15 cellular contexts compared by ENCODE assay signal in the genomic region with DNA sequence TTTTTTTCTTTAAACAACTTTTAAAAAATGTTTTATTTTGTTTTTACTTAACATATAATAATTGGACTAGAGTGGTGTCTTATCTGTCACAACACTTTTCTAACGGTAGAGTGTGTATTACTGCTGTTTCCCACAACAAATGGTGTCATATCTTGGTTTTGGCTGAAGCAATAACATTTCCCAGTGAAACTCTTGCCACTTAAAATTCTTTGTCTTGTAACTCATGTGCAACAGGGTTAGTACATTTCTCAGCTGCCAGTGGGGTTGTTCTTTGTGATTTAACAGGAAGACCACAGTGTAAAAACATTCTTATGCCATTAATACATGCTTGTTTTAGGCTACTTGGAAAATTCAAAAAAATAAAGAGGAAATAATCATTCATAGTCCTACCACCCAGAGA. TPM values are rescaled to one million over a fixed set of nuclear protein-coding genes. Genes with fewer than 3 reads are reported as not detected.
A peak's percentile ranks its signal among the peaks of the same experiment; 100 is the strongest.
DNase-seq lines count a peak whose midpoint lies in the region; ATAC-seq and TF ChIP-seq lines count a peak whose summit lies in the region.
"Had no signal": no experiment of that assay in that cellular context is flagged by ENCODE, and none has a peak within 500 bp of the region (broad histone marks: within the 10 kb centered on the region; RNA-seq: fewer than 3 reads in every experiment).

No MANE protein-coding gene starts in this region.

- peaks cover 32% of the 10 kb centered on the region for H3K27me3 Mint-ChIP-seq in HFFc6 (ENCODE audit: insufficient read depth)

- peak overlapping the region in 2 of 4 donors; percentile 23 to 37 for H3K27ac ChIP-seq in transverse colon
- H3K27ac ChIP-seq: gastroesophageal sphincter had no signal

- TF ChIP-seq POLR2A in transverse colon (IDR thresholded peaks at IDR 0.05): no peak

- peak; percentile 74 to 81 for ATAC-seq in left cardiac atrium
- ATAC-seq: gastroesophageal sphincter, Panc1 had no signal

- H3K4me1 Mint-ChIP-seq in HFFc6 (ENCODE audit: low read depth): peaks cover 32% of the 10 kb centered on the region

- peaks cover 27% of the 10 kb centered on the region for H3K27me3 ChIP-seq in transverse colon

- WGBS in transverse colon (ENCODE audit: low coverage in 1 of 2), 2 donors: 27 to 33% methylated on average over 1 of the region's 1 CpG

- H3K36me3 Mint-ChIP-seq in HFFc6 (ENCODE audit: low read depth): no peaks in the 10 kb centered on the region
- H3K36me3 Mint-ChIP-seq: activated naive CD8-positive, alpha-beta T cell treated with anti-CD3 and anti-CD28 coated beads, Interleukin-2, amount 10 ng/mL, durations not matched to agents 7 days and 5 days had no signal

- no peaks in the 10 kb centered on the region for H3K4me1 ChIP-seq in transverse colon
- H3K4me1 ChIP-seq: gastroesophageal sphincter had no signal

- H3K27ac Mint-ChIP-seq in HFFc6: peak overlapping the region; percentile 44; the same call in 1 of the 2 replicates
- H3K27ac Mint-ChIP-seq: activated naive CD8-positive, alpha-beta T cell treated with anti-CD3 and anti-CD28 coated beads, Interleukin-2, amount 10 ng/mL, durations not matched to agents 7 days and 5 days had no signal

- TF ChIP-seq CTCF in HFFc6 (IDR thresholded peaks at IDR 0.05) (no peak), transverse colon (IDR thresholded peaks at IDR 0.05) (no peak)

- 0 out of 2 replicates have a peak overlapping the region, but pooled peaks have one; percentile 3 for H3K4me3 Mint-ChIP-seq in HFFc6
- H3K4me3 Mint-ChIP-seq: activated naive CD8-positive, alpha-beta T cell treated with anti-CD3 and anti-CD28 coated beads, Interleukin-2, amount 10 ng/mL, durations not matched to agents 7 days and 5 days had no signal

- in situ Hi-C loops in transverse colon (cut with MboI; ENCODE audit: low pct_ligation_motif_present in 1 of 4, low pct_unique_long_range_greater_than_20kb in 1 of 4, low sequenced_read_pairs in 3 of 4): no loop called here

- no peaks in the 10 kb centered on the region for H3K9me3 ChIP-seq in transverse colon
- H3K9me3 ChIP-seq: gastroesophageal sphincter had no signal

- H3K9me3 Mint-ChIP-seq in HFFc6: no peaks in the 10 kb centered on the region
- H3K9me3 Mint-ChIP-seq: activated naive CD8-positive, alpha-beta T cell treated with anti-CD3 and anti-CD28 coated beads, Interleukin-2, amount 10 ng/mL, durations not matched to agents 7 days and 5 days had no signal

- no peak for TF ChIP-seq EP300 in transverse colon (IDR thresholded peaks at IDR 0.05; ENCODE audit: low read depth)

- intact Hi-C loops in left cardiac atrium (cut with DNase I): no loop called here
- intact Hi-C loops in transverse colon (cut with DNase I; ENCODE audit: low total_unique reads): no loop called here

- no peaks in the 10 kb centered on the region for H3K36me3 ChIP-seq in transverse colon
- H3K36me3 ChIP-seq: gastroesophageal sphincter had no signal

- H3K4me3 ChIP-seq in transverse colon: no peak overlapping the region
- H3K4me3 ChIP-seq: gastroesophageal sphincter had no signal

- DNase-seq in A172 (ENCODE audit: low spot score) (peak; percentile 56), HFFc6 (peak; percentile 90), amniotic stem cell (lab: John Stamatoyannopoulos, UW) (peak; percentile 17), left cardiac atrium (no peak), activated gamma-delta T cell (lab: John Stamatoyannopoulos, UW) (no peak), transverse colon (no peak), T-helper 1 cell (no peak)
- no peak for DNase-seq in activated CD4-positive, alpha-beta T cell treated with anti-CD3 and anti-CD28 coated beads, Interleukin-2, amount 50 U/mL, for 1 hour
- DNase-seq: activated CD4-positive, alpha-beta T cell treated with anti-CD3 and anti-CD28 coated beads for 4 hours; activated naive CD8-positive, alpha-beta T cell treated with anti-CD3 and anti-CD28 coated beads, Interleukin-2, amount 10 ng/mL, durations not matched to agents 7 days and 5 days; midbrain; MM.1S; small intestine had no signal

RNA-seq across cellular contexts. Expression of a gene that starts 43.5 kb away (rescaled TPM):
- total RNA-seq in A172 (2014; rRNA removed; shearing (Covaris generic)): 0.19 TPM in 1 of 2 replicates, not detected in the other
- total RNA-seq in HFFc6 (2021; fragmentation: NEBNext Ultra II Directional; extraction: Animal tissue kit (Norgen Biotek cat#: 25700)): under 1 TPM in 2 of 6 experiments, not detected in 4; 0.19 to 0.21 TPM
- total RNA-seq in left cardiac atrium (10 to 100 TPM; 14.7 to 38.5 TPM), transverse colon (1 to 10 TPM; 1.6 to 8.6 (median 1.8) TPM)
- total RNA-seq: activated naive CD8-positive, alpha-beta T cell treated with anti-CD3 and anti-CD28 coated beads, Interleukin-2, amount 10 ng/mL, durations not matched to agents 7 days and 5 days had no signal

Comparison
In these comparisons a context has a peak if more than half of its experiments do, and no peak if none do; other contexts are left out.
1. DNase-seq: peak in A172 (single experiment), HFFc6 (single experiment) and amniotic stem cell (single experiment); none in left cardiac atrium (single experiment), activated gamma-delta T cell (single experiment), activated CD4-positive, alpha-beta T cell treated with anti-CD3 and anti-CD28 coated beads, Interleukin-2, amount 50 U/mL, for 1 hour (single experiment), transverse colon (single experiment) and T-helper 1 cell (0 of 5).